8 cellular contexts compared by ENCODE assay signal in the genomic region with DNA sequence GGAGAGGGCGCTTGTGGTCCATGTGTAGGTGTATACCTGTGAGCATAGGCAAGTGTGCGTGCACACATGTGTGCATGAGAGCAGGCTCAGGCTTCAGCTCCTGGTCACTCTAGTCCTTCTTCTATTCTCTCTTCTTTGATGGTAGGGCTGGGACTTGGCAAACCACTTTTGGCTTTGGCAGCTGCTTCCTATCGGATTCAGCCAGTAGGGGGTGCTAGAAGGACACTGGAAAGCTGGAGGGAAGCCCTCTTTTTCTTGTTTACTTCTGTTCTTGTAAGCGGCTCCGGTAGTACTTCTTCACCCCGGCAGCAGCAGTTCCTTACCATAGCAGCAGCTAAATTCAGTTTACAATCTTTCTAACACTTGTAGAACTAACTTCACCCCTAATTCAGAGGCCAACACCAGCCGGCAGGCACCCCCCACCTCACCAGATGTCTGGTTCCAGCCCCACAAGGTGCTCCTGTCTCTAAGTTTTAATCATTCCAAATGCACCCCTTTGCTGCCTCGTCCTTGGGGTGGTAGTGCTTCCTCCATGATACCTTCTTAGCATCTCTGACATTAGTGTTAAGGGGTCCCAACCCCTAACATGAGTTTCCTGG. TPM values are rescaled to one million over a fixed set of nuclear protein-coding genes. Genes with fewer than 3 reads are reported as not detected.
DNase-seq lines count a peak whose midpoint lies in the region; ATAC-seq, FAIRE-seq and TF ChIP-seq lines count a peak whose summit lies in the region.

No MANE protein-coding gene starts in this region.

- ATAC-seq in RWPE2 (ENCODE audit: low read depth) (no peak), HG03196 (IDR thresholded peaks at IDR 0.05; ENCODE audit: unreplicated experiment) (no peak)
- peak; percentile 28 to 42 for ATAC-seq in activated naive CD4-positive, alpha-beta T cell treated with anti-CD3 and anti-CD28 coated beads, Interleukin-2, amount 50 U/mL, for 72 hours

- no peak overlapping the region for H3K27ac ChIP-seq in RWPE2 (ENCODE audit: poor library complexity, severe bottlenecking)

- H3K27ac Mint-ChIP-seq in activated naive CD4-positive, alpha-beta T cell treated with anti-CD3 and anti-CD28 coated beads, Interleukin-2, amount 50 U/mL, for 72 hours = peak overlapping the region in 1 of 2 donors; percentile 38

- no peak overlapping the region for H3K4me3 ChIP-seq in RWPE2 (ENCODE audit: severe bottlenecking)

- H3K36me3 Mint-ChIP-seq in activated naive CD4-positive, alpha-beta T cell treated with anti-CD3 and anti-CD28 coated beads, Interleukin-2, amount 50 U/mL, for 72 hours = no peaks in the 10 kb centered on the region

- FAIRE-seq in D721Med (lab: Jason Lieb, UNC) = no peak

- no peaks in the 10 kb centered on the region for H3K9me3 Mint-ChIP-seq in activated naive CD4-positive, alpha-beta T cell treated with anti-CD3 and anti-CD28 coated beads, Interleukin-2, amount 50 U/mL, for 72 hours

- no peaks in the 10 kb centered on the region for H3K9me3 ChIP-seq in RWPE2 (ENCODE audit: severe bottlenecking)

- H3K27me3 ChIP-seq in RWPE2 (ENCODE audit: insufficient read depth, poor library complexity, severe bottlenecking) = no peaks in the 10 kb centered on the region

- H3K4me1 ChIP-seq in RWPE2 (ENCODE audit: insufficient read depth, poor library complexity, severe bottlenecking) = no peaks in the 10 kb centered on the region

- peak; percentile 51 for DNase-seq in D721Med (ENCODE audit: insufficient read length, low spot score)
- peak; percentile 58 for DNase-seq in HuH-7 (ENCODE audit: low spot score)
- no peak for DNase-seq in RWPE2 (ENCODE audit: low spot score)
- DNase-seq in activated naive CD4-positive, alpha-beta T cell treated with anti-CD3 and anti-CD28 coated beads, Interleukin-2, amount 50 U/mL, for 72 hours (ENCODE audit: low spot score in 2 of 2) = peak in 1 of 2 donors; percentile 85
- DNase-seq in iris pigment epithelial cell (ENCODE audit: low read depth) = peak; percentile 49
- peak; percentile 37 for DNase-seq in stimulated activated CD8-positive, alpha-beta memory T cell treated with anti-CD3 and anti-CD28 coated beads, Interleukin-15, amount 100 ng/mL, for 1 hour (ENCODE audit: low read depth)
- DNase-seq in NCI-H1694 treated with DMSO at 0.1 percent for 48 hours (lab: John Stamatoyannopoulos, UW) = no peak

- TF ChIP-seq CTCF in D721Med (IDR thresholded peaks at IDR 0.05; ENCODE audit: insufficient read depth, missing control alignments) (peak; percentile 70), RWPE2 (IDR thresholded peaks at IDR 0.05; ENCODE audit: poor library complexity, severe bottlenecking) (peak; percentile 39)

- H3K36me3 ChIP-seq in RWPE2 (ENCODE audit: low read depth) = no peaks in the 10 kb centered on the region

RNA-seq across cellular contexts. Expression of a gene that starts 25.1 kb away (rescaled TPM):
- total RNA-seq in activated naive CD4-positive, alpha-beta T cell treated with anti-CD3 and anti-CD28 coated beads, Interleukin-2, amount 50 U/mL, for 72 hours = 10 to 100 TPM; 34.9 to 35.7 TPM

RNA-seq across cellular contexts. Expression of a gene that starts 43.2 kb away (rescaled TPM):
- 10 to 100 TPM; 10.1 to 16.9 TPM for total RNA-seq in activated naive CD4-positive, alpha-beta T cell treated with anti-CD3 and anti-CD28 coated beads, Interleukin-2, amount 50 U/mL, for 72 hours

Comparison
In these comparisons a context has a peak if more than half of its experiments do, and no peak if none do; other contexts are left out.
1. DNase-seq: peak in D721Med (single experiment), HuH-7 (single experiment), iris pigment epithelial cell (single experiment) and stimulated activated CD8-positive, alpha-beta memory T cell treated with anti-CD3 and anti-CD28 coated beads, Interleukin-15, amount 100 ng/mL, for 1 hour (single experiment); none in RWPE2 (single experiment) and NCI-H1694 treated with DMSO at 0.1 percent for 48 hours (single experiment).
2. ATAC-seq: peak in activated naive CD4-positive, alpha-beta T cell treated with anti-CD3 and anti-CD28 coated beads, Interleukin-2, amount 50 U/mL, for 72 hours (2 of 2); none in RWPE2 (single experiment) and HG03196 (single experiment).